In genomic region chr14:66657780-66658179, GRCh38 we compare ENCODE assay signal across 39 cellular contexts.
"Had no signal": no experiment of that assay in that cellular context is flagged by ENCODE, and none has a peak within 500 bp of the region (broad histone marks: within the 10 kb centered on the region; RNA-seq: fewer than 3 reads in every experiment).

No MANE protein-coding gene starts in this region.

- H3K4me1 ChIP-seq: adrenal gland, ascending aorta, body of pancreas, breast epithelium had no signal

- H3K4me3 Mint-ChIP-seq: activated naive CD4-positive, alpha-beta T cell treated with anti-CD3 and anti-CD28 coated beads for 36 hours; activated naive CD4-positive, alpha-beta T cell treated with anti-CD3 and anti-CD28 coated beads, Interleukin-2, amount 10 ng/mL, durations not matched to agents 7 days and 5 days; activated naive CD4-positive, alpha-beta T cell treated with anti-CD3 and anti-CD28 coated beads, Interleukin-2, amount 50 U/mL, for 24 hours; activated naive CD8-positive, alpha-beta T cell; activated naive CD8-positive, alpha-beta T cell treated with anti-CD3 and anti-CD28 coated beads for 36 hours; activated naive CD8-positive, alpha-beta T cell treated with anti-CD3 and anti-CD28 coated beads, Interleukin-2, amount 10 ng/mL, durations not matched to agents 7 days and 5 days; activated naive CD8-positive, alpha-beta T cell treated with anti-CD3 and anti-CD28 coated beads, Interleukin-2, amount 50 U/mL, for 24 hours; activated T-cell treated with anti-CD3 and anti-CD28 coated beads, Interleukin-2, amount 50 U/mL, for 24 hours; activated T-cell treated with anti-CD3 and anti-CD28 coated beads, Interleukin-2, amount 50 U/mL, for 4 hours; activated T-cell treated with anti-CD3 and anti-CD28 coated beads, Interleukin-2, amount 50 U/mL, for 72 hours; activated T-helper 1 cell treated with anti-CD3 and anti-CD28 coated beads, Interleukin-12 subunit alpha, Interleukin-12 subunit beta, Interleukin-2, Interleukin-4 antibody, amounts not matched to agents 30 ng/mL and 10 ng/mL and 1 ng/mL, durations not matched to agents 14 hours and 24 hours and 36 hours; activated T-helper 17 cell treated with anti-CD3 and anti-CD28 coated beads, Interleukin-2, amount 50 U/mL, for 72 hours; brain; central memory CD8-positive, alpha-beta T cell had no signal

- H3K27me3 ChIP-seq: adrenal gland, ascending aorta, body of pancreas, brain microvascular endothelial cell, breast epithelium, cardiac muscle cell had no signal

- H3K36me3 ChIP-seq: adrenal gland, ascending aorta, brain microvascular endothelial cell, breast epithelium, cardiac muscle cell had no signal

- H3K4me3 ChIP-seq: adrenal gland, ascending aorta, body of pancreas, breast epithelium, cardiac muscle cell had no signal

- H3K27me3 Mint-ChIP-seq: activated naive CD4-positive, alpha-beta T cell treated with anti-CD3 and anti-CD28 coated beads, Interleukin-2, amount 10 ng/mL, durations not matched to agents 7 days and 5 days; activated naive CD4-positive, alpha-beta T cell treated with anti-CD3 and anti-CD28 coated beads, Interleukin-2, amount 50 U/mL, for 24 hours; activated naive CD8-positive, alpha-beta T cell; activated naive CD8-positive, alpha-beta T cell treated with anti-CD3 and anti-CD28 coated beads for 36 hours; activated naive CD8-positive, alpha-beta T cell treated with anti-CD3 and anti-CD28 coated beads, Interleukin-2, amount 10 ng/mL, durations not matched to agents 7 days and 5 days; activated naive CD8-positive, alpha-beta T cell treated with anti-CD3 and anti-CD28 coated beads, Interleukin-2, amount 50 U/mL, for 24 hours; activated T-cell treated with anti-CD3 and anti-CD28 coated beads, Interleukin-2, amount 50 U/mL, for 24 hours; activated T-helper 17 cell treated with anti-CD3 and anti-CD28 coated beads, Interleukin-2, amount 50 U/mL, for 72 hours; brain; central memory CD8-positive, alpha-beta T cell had no signal

- FAIRE-seq: astrocyte, bronchial epithelial cell had no signal

- ATAC-seq: activated naive CD4-positive, alpha-beta T cell treated with anti-CD3 and anti-CD28 coated beads, Interleukin-2, amount 50 U/mL, for 72 hours; activated naive CD8-positive, alpha-beta T cell treated with anti-CD3 and anti-CD28 coated beads, Interleukin-2, amount 50 U/mL, for 24 hours; activated T-cell treated with anti-CD3 and anti-CD28 coated beads, Interleukin-2, amount 50 U/mL, for 4 hours; activated T-cell treated with anti-CD3 and anti-CD28 coated beads, Interleukin-2, amount 50 U/mL, for 72 hours; activated T-helper 17 cell treated with anti-CD3 and anti-CD28 coated beads, Interleukin-2, amount 50 U/mL, for 72 hours; body of pancreas had no signal

- H3K36me3 Mint-ChIP-seq: activated naive CD4-positive, alpha-beta T cell treated with anti-CD3 and anti-CD28 coated beads, Interleukin-2, amount 10 ng/mL, durations not matched to agents 7 days and 5 days had no signal

- H3K4me1 Mint-ChIP-seq: activated naive CD4-positive, alpha-beta T cell treated with anti-CD3 and anti-CD28 coated beads, Interleukin-2, amount 10 ng/mL, durations not matched to agents 7 days and 5 days; activated naive CD4-positive, alpha-beta T cell treated with anti-CD3 and anti-CD28 coated beads, Interleukin-2, amount 50 U/mL, for 24 hours; activated naive CD8-positive, alpha-beta T cell treated with anti-CD3 and anti-CD28 coated beads, Interleukin-2, amount 10 ng/mL, durations not matched to agents 7 days and 5 days; activated T-helper 17 cell treated with anti-CD3 and anti-CD28 coated beads, Interleukin-2, amount 50 U/mL, for 72 hours had no signal

- H3K27ac ChIP-seq: adrenal gland, ascending aorta, body of pancreas, brain microvascular endothelial cell, breast epithelium, cardiac muscle cell had no signal

- DNase-seq: activated effector memory CD4-positive, alpha-beta T cell treated with anti-CD3 and anti-CD28 coated beads, Interleukin-2, amount 50 U/mL, for 16 hours; activated effector memory CD4-positive, alpha-beta T cell treated with Interleukin-2 at 50 U/mL for 16 hours; activated gamma-delta T cell; activated gamma-delta T cell treated with Interleukin-2 at 50 U/mL for 16 hours; activated naive CD4-positive, alpha-beta T cell; activated naive CD4-positive, alpha-beta T cell treated with anti-CD3 and anti-CD28 coated beads for 36 hours; activated naive CD4-positive, alpha-beta T cell treated with anti-CD3 and anti-CD28 coated beads, Interleukin-2, amount 10 ng/mL, durations not matched to agents 7 days and 5 days; activated naive CD4-positive, alpha-beta T cell treated with anti-CD3 and anti-CD28 coated beads, Interleukin-2, amount 50 U/mL, for 16 hours; activated naive CD4-positive, alpha-beta T cell treated with Interleukin-2 at 50 U/mL for 16 hours; activated naive CD8-positive, alpha-beta T cell treated with anti-CD3 and anti-CD28 coated beads for 36 hours; activated naive CD8-positive, alpha-beta T cell treated with anti-CD3 and anti-CD28 coated beads, Interleukin-2, amount 10 ng/mL, durations not matched to agents 7 days and 5 days; activated naive CD8-positive, alpha-beta T cell treated with anti-CD3 and anti-CD28 coated beads, Interleukin-2, amount 50 U/mL, for 24 hours; activated T-cell treated with anti-CD3 and anti-CD28 coated beads, Interleukin-2, amount 50 U/mL, for 24 hours; activated T-cell treated with anti-CD3 and anti-CD28 coated beads, Interleukin-2, amount 50 U/mL, for 4 hours; activated T-cell treated with anti-CD3 and anti-CD28 coated beads, Interleukin-2, amount 50 U/mL, for 48 hours; activated T-cell treated with anti-CD3 and anti-CD28 coated beads, Interleukin-2, amount 50 U/mL, for 72 hours; adrenal gland; amniotic stem cell; amygdala; anterior cingulate cortex; aorta; body of pancreas; brain microvascular endothelial cell; caudate nucleus; central memory CD4-positive, alpha-beta T cell; cerebellar nuclear complex had no signal

- H3K27ac Mint-ChIP-seq: activated naive CD4-positive, alpha-beta T cell treated with anti-CD3 and anti-CD28 coated beads for 36 hours; activated naive CD4-positive, alpha-beta T cell treated with anti-CD3 and anti-CD28 coated beads, Interleukin-2, amount 10 ng/mL, durations not matched to agents 7 days and 5 days; activated naive CD4-positive, alpha-beta T cell treated with anti-CD3 and anti-CD28 coated beads, Interleukin-2, amount 50 U/mL, for 24 hours; activated naive CD4-positive, alpha-beta T cell treated with anti-CD3 and anti-CD28 coated beads, Interleukin-2, amount 50 U/mL, for 72 hours; activated naive CD8-positive, alpha-beta T cell; activated naive CD8-positive, alpha-beta T cell treated with anti-CD3 and anti-CD28 coated beads for 36 hours; activated naive CD8-positive, alpha-beta T cell treated with anti-CD3 and anti-CD28 coated beads, Interleukin-2, amount 10 ng/mL, durations not matched to agents 7 days and 5 days; activated naive CD8-positive, alpha-beta T cell treated with anti-CD3 and anti-CD28 coated beads, Interleukin-2, amount 50 U/mL, for 24 hours; activated T-cell treated with anti-CD3 and anti-CD28 coated beads, Interleukin-2, amount 50 U/mL, for 24 hours; activated T-cell treated with anti-CD3 and anti-CD28 coated beads, Interleukin-2, amount 50 U/mL, for 72 hours; activated T-helper 1 cell treated with anti-CD3 and anti-CD28 coated beads, Interleukin-12 subunit alpha, Interleukin-12 subunit beta, Interleukin-2, Interleukin-4 antibody, amounts not matched to agents 30 ng/mL and 10 ng/mL and 1 ng/mL, durations not matched to agents 14 hours and 24 hours and 36 hours; activated T-helper 17 cell treated with anti-CD3 and anti-CD28 coated beads, Interleukin-2, amount 50 U/mL, for 72 hours; activated T-helper 2 cell treated with anti-CD3 and anti-CD28 coated beads, Interferon-gamma antibody, Interleukin-2, Interleukin-4, amounts not matched to agents 10 μg/mL and 5 μg/mL and 100 μg/mL, durations not matched to agents 14 hours and 24 hours and 36 hours; brain had no signal
